8 cellular contexts compared by ENCODE assay signal in genomic region chr10:42754155-42755027, GRCh38. TPM values are rescaled to one million over a fixed set of nuclear protein-coding genes. Genes with fewer than 3 reads are reported as not detected.
A peak's percentile ranks its signal among the peaks of the same experiment; 100 is the strongest.
DNase-seq lines count a peak whose midpoint lies in the region; ATAC-seq and TF ChIP-seq lines count a peak whose summit lies in the region.

No MANE protein-coding gene starts in this region.

- H3K4me3 Mint-ChIP-seq in naive thymus-derived CD4-positive, alpha-beta T cell, result peak overlapping the region; percentile 70 to 89 (median 82)

- peaks cover 0 to 10% of the 10 kb centered on the region in 2 donors for H3K27me3 ChIP-seq in naive thymus-derived CD4-positive, alpha-beta T cell (ENCODE audit: control insufficient read depth in 2 of 2, insufficient read depth in 2 of 2, low read length in 2 of 2)
- H3K27me3 ChIP-seq in aorta (ENCODE audit: control insufficient read depth in 1 of 2, insufficient read depth in 2 of 2, low read length in 1 of 2), result no peaks in the 10 kb centered on the region

- 0 to 1% methylated on average over 75 to 89 of the region's 89 CpGs for WGBS in aorta, 2 donors

- intact Hi-C loops in Right ventricle myocardium inferior (cut with DNase I), result no loop called here
- intact Hi-C loops in cardiac septum (cut with DNase I), result loop anchor here (5.0 kb wide), 1 partner anchor 353 kb away; no protein-coding TSS in a partner anchor
- intact Hi-C loops in naive thymus-derived CD4-positive, alpha-beta T cell (cut with micrococcal nuclease), result loop anchor here in 1 of 2 donors (2.0 kb wide), 1 partner anchor 28 kb away; the partner anchor contains the start of gene BMS1
- intact Hi-C loops in aorta (cut with DNase I), result loop anchor here (2.0 to 10.0 kb wide), 3 partner anchors 28 to 350 kb away; partner anchors contain the start of genes BMS1 (in 1 of the 2) and ZNF33B (in 1 of the 2)

- peaks cover 0 to 6% of the 10 kb centered on the region in 2 donors for H3K4me1 ChIP-seq in naive thymus-derived CD4-positive, alpha-beta T cell (ENCODE audit: control insufficient read depth in 2 of 2, insufficient read depth in 2 of 2, low read length in 2 of 2)
- H3K4me1 ChIP-seq in aorta (ENCODE audit: control insufficient read depth in 1 of 2, insufficient read depth in 2 of 2, low read length in 2 of 2), result no peaks in the 10 kb centered on the region

- no peak overlapping the region for H3K27ac ChIP-seq in naive thymus-derived CD4-positive, alpha-beta T cell (ENCODE audit: low read depth, low read length)
- H3K27ac ChIP-seq in aorta (ENCODE audit: low read depth in 1 of 2, low read length in 2 of 2), result no peak overlapping the region

- peak; percentile 71 for ATAC-seq in Right ventricle myocardium inferior
- peak; percentile 51 for ATAC-seq in naive thymus-derived CD4-positive, alpha-beta T cell
- ATAC-seq in aorta (ENCODE audit: low FRiP score), result peak; percentile 70
- no peak for ATAC-seq in HG02981 (IDR thresholded peaks at IDR 0.05; ENCODE audit: unreplicated experiment)

- POLR2A ChIA-PET in naive thymus-derived CD4-positive, alpha-beta T cell (lab: Charles Lee), result no interaction called here

- CTCF ChIA-PET in naive thymus-derived CD4-positive, alpha-beta T cell (lab: Charles Lee), result interaction anchor here (0.7 to 1.4 kb wide), 2 partner anchors 21 to 352 kb away, joined by 3 read pairs; no protein-coding TSS in a partner anchor

- peaks cover 0 to 5% (median 0%) of the 10 kb centered on the region in 5 donors for H3K36me3 Mint-ChIP-seq in naive thymus-derived CD4-positive, alpha-beta T cell

- H3K27me3 Mint-ChIP-seq in naive thymus-derived CD4-positive, alpha-beta T cell, result peaks cover 60 to 68% (median 62%) of the 10 kb centered on the region in 5 donors

- peaks cover 0 to 3% (median 0%) of the 10 kb centered on the region in 11 donors for H3K9me3 Mint-ChIP-seq in naive thymus-derived CD4-positive, alpha-beta T cell

- DNase-seq in Right ventricle myocardium inferior (ENCODE audit: missing footprints), result peak; percentile 82
- DNase-seq in cardiac septum (ENCODE audit: low spot score), result no peak
- peak; percentile 21 to 23 for DNase-seq in activated CD4-positive, alpha-beta T cell treated with anti-CD3 and anti-CD28 coated beads, Interleukin-2, amount 50 U/mL, for 48 hours
- DNase-seq in epithelial cell of proximal tubule (ENCODE audit: low read depth), result no peak
- DNase-seq in naive thymus-derived CD4-positive, alpha-beta T cell, result peak in 7 of 9 donors; percentile 8 to 31 (median 28)
- DNase-seq in aorta, result peak; percentile 59 to 84
- no peak for DNase-seq in dedifferentiated amniotic fluid mesenchymal stem cell (ENCODE audit: extremely low spot score)

- no peaks in the 10 kb centered on the region for H3K9me3 ChIP-seq in naive thymus-derived CD4-positive, alpha-beta T cell (ENCODE audit: control insufficient read depth in 2 of 3, low read length in 3 of 3)
- H3K9me3 ChIP-seq in aorta (ENCODE audit: control insufficient read depth, low read length), result no peaks in the 10 kb centered on the region

- TF ChIP-seq CTCF in epithelial cell of proximal tubule (conservative IDR thresholded peaks at IDR 0.05; ENCODE audit: low read depth, low read length), result peak; percentile 5

- no peaks in the 10 kb centered on the region for H3K36me3 ChIP-seq in naive thymus-derived CD4-positive, alpha-beta T cell (ENCODE audit: control insufficient read depth in 2 of 3, insufficient read depth in 3 of 3, low read length in 3 of 3)
- H3K36me3 ChIP-seq in aorta (ENCODE audit: control insufficient read depth in 1 of 2, insufficient read depth in 2 of 2, low read length in 1 of 2), result no peaks in the 10 kb centered on the region

- peaks cover 0 to 8% (median 4%) of the 10 kb centered on the region in 7 donors for H3K4me1 Mint-ChIP-seq in naive thymus-derived CD4-positive, alpha-beta T cell

- H3K27ac Mint-ChIP-seq in naive thymus-derived CD4-positive, alpha-beta T cell, result no peak overlapping the region

- peak overlapping the region; percentile 58 for H3K4me3 ChIP-seq in epithelial cell of proximal tubule (ENCODE audit: low read depth, low read length)
- H3K4me3 ChIP-seq in naive thymus-derived CD4-positive, alpha-beta T cell (ENCODE audit: low read length), result peak overlapping the region; percentile 59
- H3K4me3 ChIP-seq in aorta (ENCODE audit: low read length in 2 of 2), result peak overlapping the region; percentile 19 to 38

RNA-seq across cellular contexts. Expression of gene BMS1, which starts 28.2 kb away (rescaled TPM):
- total RNA-seq in Right ventricle myocardium inferior (15.0 TPM), cardiac septum (13.4 TPM), epithelial cell of proximal tubule (17.4 and 21.1 TPM in 2 replicates), aorta (10 to 100 TPM; 12.8 to 13.4 TPM)
- 10 to 100 TPM in 4 of 5 experiments, 1 to 10 TPM in 1; 9.7 to 20.0 (median 16.9) TPM for total RNA-seq in naive thymus-derived CD4-positive, alpha-beta T cell
- polyA plus RNA-seq in naive thymus-derived CD4-positive, alpha-beta T cell, result 10 to 100 TPM; 12.0 to 20.7 TPM
- 1 to 10 TPM; 4.3 to 8.5 TPM for polyA plus RNA-seq in aorta

Comparison
In these comparisons a context has a peak if more than half of its experiments do, and no peak if none do; other contexts are left out.
1. DNase-seq: peak in Right ventricle myocardium inferior (single experiment), activated CD4-positive, alpha-beta T cell treated with anti-CD3 and anti-CD28 coated beads, Interleukin-2, amount 50 U/mL, for 48 hours (2 of 2), naive thymus-derived CD4-positive, alpha-beta T cell (7 of 9) and aorta (2 of 2); none in cardiac septum (single experiment), epithelial cell of proximal tubule (single experiment) and dedifferentiated amniotic fluid mesenchymal stem cell (single experiment).
2. Peak in every context shown above with its lines, with median percentiles within 50 percentile points of each other: H3K4me3 ChIP-seq.